ENCODE assay signal across 9 cellular contexts in genomic region chr2:147623328-147623727, GRCh38.
A peak's percentile ranks its signal among the peaks of the same experiment; 100 is the strongest.
DNase-seq lines count a peak whose midpoint lies in the region; ATAC-seq and TF ChIP-seq lines count a peak whose summit lies in the region.
"Had no signal": no experiment of that assay in that cellular context is flagged by ENCODE, and none has a peak within 500 bp of the region (broad histone marks: within the 10 kb centered on the region; RNA-seq: fewer than 3 reads in every experiment).

No MANE protein-coding gene starts in this region.

- CTCF ChIA-PET in activated CD4-positive, alpha-beta T cell treated with anti-CD3 and anti-CD28 coated beads, Interleukin-2, amount 10 ng/mL, durations not matched to agents 7 days and 5 days (lab: Charles Lee) = interaction anchor here (0.6 to 1.1 kb wide), 4 partner anchors 27 to 623 kb away, joined by 3 to 4 read pairs (median 4); no protein-coding TSS in a partner anchor

- no peaks in the 10 kb centered on the region for H3K27me3 Mint-ChIP-seq in activated CD4-positive, alpha-beta T cell treated with anti-CD3 and anti-CD28 coated beads, Interleukin-2, amount 10 ng/mL, durations not matched to agents 7 days and 5 days

- H3K4me3 Mint-ChIP-seq in activated CD4-positive, alpha-beta T cell treated with anti-CD3 and anti-CD28 coated beads, Interleukin-2, amount 10 ng/mL, durations not matched to agents 7 days and 5 days = no peak overlapping the region
- H3K4me3 Mint-ChIP-seq in stimulated activated effector memory CD8-positive, alpha-beta T cell treated with anti-CD3 and anti-CD28 coated beads, Interleukin-12 subunit alpha, Interleukin-12 subunit beta, amount 100 ng/mL, for 72 hours = no peak overlapping the region

- TF ChIP-seq CTCF in NB4 (IDR thresholded peaks at IDR 0.05; ENCODE audit: low read depth, low read length) = no peak
- no peak for TF ChIP-seq CTCF in lower leg skin (IDR thresholded peaks at IDR 0.05)

- H3K4me1 Mint-ChIP-seq in activated CD4-positive, alpha-beta T cell treated with anti-CD3 and anti-CD28 coated beads, Interleukin-2, amount 10 ng/mL, durations not matched to agents 7 days and 5 days = peaks cover 22% of the 10 kb centered on the region
- H3K4me1 Mint-ChIP-seq in stimulated activated effector memory CD8-positive, alpha-beta T cell treated with anti-CD3 and anti-CD28 coated beads, Interleukin-12 subunit alpha, Interleukin-12 subunit beta, amount 100 ng/mL, for 72 hours = no peaks in the 10 kb centered on the region

- TF ChIP-seq POLR2A in NB4 (IDR thresholded peaks at IDR 0.05; ENCODE audit: extremely low read depth, insufficient read length) (no peak), lower leg skin (IDR thresholded peaks at IDR 0.05) (no peak)

- peak; percentile 85 for ATAC-seq in HG02798 (IDR thresholded peaks at IDR 0.05; ENCODE audit: poor library complexity, unreplicated experiment)
- peak; percentile 98 for ATAC-seq in stimulated activated effector memory CD8-positive, alpha-beta T cell treated with anti-CD3 and anti-CD28 coated beads, Interleukin-12 subunit alpha, Interleukin-12 subunit beta, amount 100 ng/mL, for 72 hours

- peaks cover 6% of the 10 kb centered on the region for H3K9me3 Mint-ChIP-seq in activated CD4-positive, alpha-beta T cell treated with anti-CD3 and anti-CD28 coated beads, Interleukin-2, amount 10 ng/mL, durations not matched to agents 7 days and 5 days
- no peaks in the 10 kb centered on the region for H3K9me3 Mint-ChIP-seq in stimulated activated effector memory CD8-positive, alpha-beta T cell treated with anti-CD3 and anti-CD28 coated beads, Interleukin-12 subunit alpha, Interleukin-12 subunit beta, amount 100 ng/mL, for 72 hours

- POLR2A ChIA-PET in activated CD4-positive, alpha-beta T cell treated with anti-CD3 and anti-CD28 coated beads, Interleukin-2, amount 10 ng/mL, durations not matched to agents 7 days and 5 days (lab: Charles Lee) = no interaction called here

- 81 to 90% methylated on average over 1 of the region's 1 CpG for WGBS in lower leg skin, 2 donors

- H3K27ac Mint-ChIP-seq in activated CD4-positive, alpha-beta T cell treated with anti-CD3 and anti-CD28 coated beads, Interleukin-2, amount 10 ng/mL, durations not matched to agents 7 days and 5 days = peak overlapping the region; percentile 79
- no peak overlapping the region for H3K27ac Mint-ChIP-seq in stimulated activated effector memory CD8-positive, alpha-beta T cell treated with anti-CD3 and anti-CD28 coated beads, Interleukin-12 subunit alpha, Interleukin-12 subunit beta, amount 100 ng/mL, for 72 hours

- intact Hi-C loops in lower leg skin (cut with DNase I; ENCODE audit: low total_unique reads) = no loop called here

- peak; percentile 44 for DNase-seq in activated CD4-positive, alpha-beta T cell treated with anti-CD3 and anti-CD28 coated beads, Interleukin-2, amount 10 ng/mL, durations not matched to agents 7 days and 5 days
- DNase-seq in activated CD4-positive, alpha-beta T cell treated with anti-CD3 and anti-CD28 coated beads, Interleukin-2, amount 50 U/mL, for 4 hours = no peak
- DNase-seq in NB4 (ENCODE audit: low read depth) (peak; percentile 7), GM19238 (ENCODE audit: insufficient read length, low spot score) (no peak), lower leg skin (ENCODE audit: low spot score in 2 of 2) (no peak), hepatic stellate cell (ENCODE audit: low spot score) (no peak)
- DNase-seq in stimulated activated effector memory CD8-positive, alpha-beta T cell treated with anti-CD3 and anti-CD28 coated beads, Interleukin-12 subunit alpha, Interleukin-12 subunit beta, amount 100 ng/mL, for 72 hours (ENCODE audit: low spot score in 2 of 2) = no peak
- DNase-seq: ACHN had no signal

- H3K4me3 ChIP-seq in NB4 (ENCODE audit: low read depth, low read length) = no peak overlapping the region
- H3K4me3 ChIP-seq in lower leg skin (ENCODE audit: low read depth, poor library complexity, severe bottlenecking) = no peak overlapping the region

- H3K36me3 Mint-ChIP-seq in activated CD4-positive, alpha-beta T cell treated with anti-CD3 and anti-CD28 coated beads, Interleukin-2, amount 10 ng/mL, durations not matched to agents 7 days and 5 days (ENCODE audit: low read depth) = peaks cover 2% of the 10 kb centered on the region
- H3K36me3 Mint-ChIP-seq in stimulated activated effector memory CD8-positive, alpha-beta T cell treated with anti-CD3 and anti-CD28 coated beads, Interleukin-12 subunit alpha, Interleukin-12 subunit beta, amount 100 ng/mL, for 72 hours = no peaks in the 10 kb centered on the region

Comparison
In these comparisons a context has a peak if more than half of its experiments do, and no peak if none do; other contexts are left out.
1. DNase-seq: peak in activated CD4-positive, alpha-beta T cell treated with anti-CD3 and anti-CD28 coated beads, Interleukin-2, amount 10 ng/mL, durations not matched to agents 7 days and 5 days (single experiment) and NB4 (single experiment); none in activated CD4-positive, alpha-beta T cell treated with anti-CD3 and anti-CD28 coated beads, Interleukin-2, amount 50 U/mL, for 4 hours (0 of 2), stimulated activated effector memory CD8-positive, alpha-beta T cell treated with anti-CD3 and anti-CD28 coated beads, Interleukin-12 subunit alpha, Interleukin-12 subunit beta, amount 100 ng/mL, for 72 hours (0 of 2), GM19238 (single experiment), lower leg skin (0 of 2) and hepatic stellate cell (single experiment).